Comparison of ENCODE assay signal across 17 cellular contexts in the genomic region with DNA sequence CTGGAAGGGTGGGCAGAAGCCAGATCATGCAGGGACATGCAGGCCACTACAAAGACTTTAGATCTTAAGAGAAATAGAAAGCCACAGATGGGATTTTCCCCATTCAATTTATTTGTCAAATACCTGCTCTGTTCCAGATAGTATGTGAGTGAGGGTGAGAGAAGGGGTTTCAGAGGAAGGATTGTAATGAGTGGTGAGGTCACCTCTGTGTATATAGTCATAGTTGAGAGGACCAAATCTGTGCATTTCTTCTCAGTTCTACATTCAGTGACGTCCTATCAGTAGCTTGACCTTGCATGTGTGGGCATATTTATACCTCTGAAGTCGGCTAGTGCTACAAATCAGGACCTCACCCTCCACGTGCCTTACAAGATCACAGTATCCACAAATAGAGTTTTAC.
"Had no signal": no experiment of that assay in that cellular context is flagged by ENCODE, and none has a peak within 500 bp of the region (broad histone marks: within the 10 kb centered on the region; RNA-seq: fewer than 3 reads in every experiment).

No MANE protein-coding gene starts in this region.

- DNase-seq: activated CD4-positive, alpha-beta T cell treated with anti-CD3 and anti-CD28 coated beads, Interleukin-2, amount 10 ng/mL, durations not matched to agents 24 days and 14 days; activated CD8-positive, alpha-beta memory T cell treated with anti-CD3 and anti-CD28 coated beads, Interleukin-2, amount 10 ng/mL, durations not matched to agents 7 days and 5 days; activated effector memory CD4-positive, alpha-beta T cell treated with Interleukin-2 at 50 U/mL for 16 hours; activated T-cell treated with anti-CD3 and anti-CD28 coated beads, Interleukin-2, amount 50 U/mL, for 24 hours; amygdala; cortex of kidney; effector memory CD4-positive, alpha-beta T cell; gastrocnemius medialis; heart right ventricle; mammary epithelial cell; naive thymus-derived CD4-positive, alpha-beta T cell; sigmoid colon; stimulated activated CD4-positive, alpha-beta T cell treated with anti-CD3 and anti-CD28 coated beads, Interleukin-2, amount 100 ng/mL, for 24 hours; testis had no signal

- ATAC-seq: activated CD8-positive, alpha-beta memory T cell treated with anti-CD3 and anti-CD28 coated beads, Interleukin-2, amount 10 ng/mL, durations not matched to agents 7 days and 5 days; gastrocnemius medialis; heart right ventricle; left lobe of liver; naive thymus-derived CD4-positive, alpha-beta T cell; WTC11 had no signal

- H3K36me3 ChIP-seq: gastrocnemius medialis, heart right ventricle, prostate gland, sigmoid colon had no signal

- H3K27me3 ChIP-seq: testis had no signal

- H3K4me3 ChIP-seq: gastrocnemius medialis, heart right ventricle, prostate gland, sigmoid colon, testis had no signal
